Comparison of ENCODE assay signal across 25 cellular contexts in the genomic region with DNA sequence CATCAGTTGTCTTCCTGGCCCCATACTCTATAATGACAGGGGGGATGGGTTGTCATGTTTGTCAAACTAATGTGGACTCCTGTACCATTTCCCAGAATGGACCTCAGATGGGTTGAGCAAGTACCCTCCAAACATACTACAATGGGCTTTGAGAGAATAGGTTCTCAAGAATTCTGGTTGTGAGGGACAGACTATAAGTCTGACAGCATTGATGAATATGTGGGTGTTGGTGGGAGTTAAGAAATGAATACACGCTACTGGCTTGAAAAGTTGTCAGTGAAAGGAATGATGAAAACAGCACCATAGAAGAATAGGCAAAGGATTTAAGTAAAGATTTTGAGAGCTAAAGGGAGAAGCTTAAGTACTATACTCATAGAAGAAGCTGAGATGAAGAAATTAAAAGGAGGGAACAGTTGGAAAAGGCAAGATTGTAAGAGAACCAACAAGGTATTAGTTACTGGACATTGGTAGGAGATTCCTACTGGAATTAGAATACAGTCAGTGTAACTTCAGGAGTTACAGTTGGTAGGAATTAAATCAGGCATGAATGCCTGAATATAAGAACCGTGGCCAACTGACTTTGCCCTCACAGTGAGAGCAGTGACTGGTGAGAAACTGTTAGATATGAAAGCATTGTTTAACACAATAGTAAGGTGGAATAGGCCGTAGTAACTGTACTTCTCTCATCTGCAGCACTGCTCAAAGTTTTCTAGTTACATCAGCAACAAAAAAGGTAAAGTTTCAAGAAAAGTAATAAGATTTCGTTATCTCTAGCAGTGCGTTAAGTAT.
A peak's percentile ranks its signal among the peaks of the same experiment; 100 is the strongest.
DNase-seq lines count a peak whose midpoint lies in the region; ATAC-seq, FAIRE-seq and TF ChIP-seq lines count a peak whose summit lies in the region.
"Had no signal": no experiment of that assay in that cellular context is flagged by ENCODE, and none has a peak within 500 bp of the region (broad histone marks: within the 10 kb centered on the region; RNA-seq: fewer than 3 reads in every experiment).

No MANE protein-coding gene starts in this region.

- FAIRE-seq in HepG2 (lab: Jason Lieb, UNC), result no peak
- FAIRE-seq: HTR-8/SVneo, kidney had no signal

- H3K27me3 ChIP-seq in HepG2 (ENCODE audit: control insufficient read depth in 1 of 2, insufficient read depth in 2 of 2, low read length in 2 of 2), result no peaks in the 10 kb centered on the region
- no peaks in the 10 kb centered on the region for H3K27me3 ChIP-seq in right lobe of liver
- H3K27me3 ChIP-seq: ascending aorta, testis had no signal

- no peak overlapping the region for H3K4me3 Mint-ChIP-seq in activated T-helper 2 cell treated with anti-CD3 and anti-CD28 coated beads, Interferon-gamma antibody, Interleukin-2, Interleukin-4, amounts not matched to agents 10 μg/mL and 5 μg/mL and 100 μg/mL, durations not matched to agents 14 hours and 24 hours and 36 hours (ENCODE audit: low read depth)
- no peak overlapping the region for H3K4me3 Mint-ChIP-seq in memory B cell
- H3K4me3 Mint-ChIP-seq: activated naive CD4-positive, alpha-beta T cell treated with anti-CD3 and anti-CD28 coated beads for 36 hours; neural crest cell had no signal

- TF ChIP-seq POLR2A in HepG2 (IDR thresholded peaks at IDR 0.05; ENCODE audit: insufficient read depth in 1 of 2, low read depth in 2 of 2, low read length in 2 of 2), result no peak
- no peak for TF ChIP-seq POLR2A in right lobe of liver (IDR thresholded peaks at IDR 0.05)

- H3K79me2 ChIP-seq in HepG2 (ENCODE audit: insufficient read depth, low read length), result peaks cover 25% of the 10 kb centered on the region

- H3K4me3 ChIP-seq in HepG2 (replicated peaks in 1 of 3; ENCODE audit: insufficient read depth in 1 of 3, low read depth in 2 of 3, low read length in 3 of 3) (no peak overlapping the region), right lobe of liver (no peak overlapping the region)
- H3K4me3 ChIP-seq: ascending aorta, prostate gland, testis had no signal

- peaks cover 38% of the 10 kb centered on the region for H3K4me1 Mint-ChIP-seq in activated T-helper 2 cell treated with anti-CD3 and anti-CD28 coated beads, Interferon-gamma antibody, Interleukin-2, Interleukin-4, amounts not matched to agents 10 μg/mL and 5 μg/mL and 100 μg/mL, durations not matched to agents 14 hours and 24 hours and 36 hours (ENCODE audit: low read depth)
- H3K4me1 Mint-ChIP-seq in memory B cell, result peaks cover 26% of the 10 kb centered on the region

- H3K4me1 ChIP-seq in HepG2 (ENCODE audit: insufficient read depth, low read length) (peaks cover 23% of the 10 kb centered on the region), right lobe of liver (peaks cover 0 to 4% (median 0%) of the 10 kb centered on the region in 4 donors)
- H3K4me1 ChIP-seq: ascending aorta, prostate gland, testis had no signal

- 96% methylated on average over 5 of the region's 5 CpGs for WGBS in HepG2 (ENCODE audit: low lambda C conversion rate)
- WGBS in right lobe of liver (ENCODE audit: insufficient coverage, low coverage, low lambda C conversion rate, missing lambda C conversion rate), result 83% methylated on average over 5 of the region's 5 CpGs

- intact Hi-C loops in HepG2 (cut with micrococcal nuclease; ENCODE audit: unreplicated experiment) (no loop called here), right lobe of liver (cut with DNase I) (no loop called here)
- intact Hi-C loops in activated T-helper 2 cell treated with anti-CD3 and anti-CD28 coated beads, Interferon-gamma antibody, Interleukin-2, Interleukin-4, amounts not matched to agents 10 μg/mL and 5 μg/mL and 100 μg/mL, durations not matched to agents 14 hours and 24 hours and 36 hours (cut with micrococcal nuclease), result no loop called here

- no peak for TF ChIP-seq EP300 in HepG2 (IDR thresholded peaks at IDR 0.05; ENCODE audit: low read depth in 2 of 2, low read length in 2 of 2)
- TF ChIP-seq EP300 in HepG2 (CRISPR knock-in tag; IDR thresholded peaks at IDR 0.05; ENCODE audit: borderline replicate concordance), result no peak

- POLR2A ChIA-PET in HepG2 (lab: Yijun Ruan, JAX), result no interaction called here

- no peaks in the 10 kb centered on the region for H3K27me3 Mint-ChIP-seq in activated T-helper 2 cell treated with anti-CD3 and anti-CD28 coated beads, Interferon-gamma antibody, Interleukin-2, Interleukin-4, amounts not matched to agents 10 μg/mL and 5 μg/mL and 100 μg/mL, durations not matched to agents 14 hours and 24 hours and 36 hours (ENCODE audit: low read depth)
- H3K27me3 Mint-ChIP-seq in memory B cell, result no peaks in the 10 kb centered on the region

- peaks cover 5 to 22% of the 10 kb centered on the region in 2 experiments; a peak in 4 of 5 replicates for H3K36me3 ChIP-seq in HepG2 (replicated peaks in 1 of 2; ENCODE audit: control insufficient read depth in 1 of 2, insufficient read depth in 2 of 2, low read length in 2 of 2)
- H3K36me3 ChIP-seq in right lobe of liver, result no peaks in the 10 kb centered on the region
- H3K36me3 ChIP-seq: prostate gland had no signal

- H3K27ac Mint-ChIP-seq in activated T-helper 2 cell treated with anti-CD3 and anti-CD28 coated beads, Interferon-gamma antibody, Interleukin-2, Interleukin-4, amounts not matched to agents 10 μg/mL and 5 μg/mL and 100 μg/mL, durations not matched to agents 14 hours and 24 hours and 36 hours, result peak overlapping the region; percentile 59
- peak overlapping the region; percentile 2 for H3K27ac Mint-ChIP-seq in memory B cell
- H3K27ac Mint-ChIP-seq: activated naive CD4-positive, alpha-beta T cell treated with anti-CD3 and anti-CD28 coated beads for 36 hours had no signal

- peaks cover 10% of the 10 kb centered on the region for H4K20me1 ChIP-seq in HepG2 (ENCODE audit: insufficient read depth, low read length)

- peaks cover 26% of the 10 kb centered on the region for H3K36me3 Mint-ChIP-seq in activated T-helper 2 cell treated with anti-CD3 and anti-CD28 coated beads, Interferon-gamma antibody, Interleukin-2, Interleukin-4, amounts not matched to agents 10 μg/mL and 5 μg/mL and 100 μg/mL, durations not matched to agents 14 hours and 24 hours and 36 hours (ENCODE audit: low read depth)
- H3K36me3 Mint-ChIP-seq in memory B cell, result peaks cover 13% of the 10 kb centered on the region

- CTCF ChIA-PET in HepG2 (lab: Yijun Ruan, JAX; ENCODE audit: low intra/inter-chr PET ratio, low total read pairs), result no interaction called here

- no peak overlapping the region for H3K9ac ChIP-seq in HepG2 (ENCODE audit: insufficient read depth, low read depth, low read length)

- no peaks in the 10 kb centered on the region for H3K9me3 ChIP-seq in HepG2 (ENCODE audit: low read length)
- no peaks in the 10 kb centered on the region for H3K9me3 ChIP-seq in right lobe of liver
- H3K9me3 ChIP-seq: ascending aorta, prostate gland, testis had no signal

- no TSS peak for BruUV-seq in HepG2 (replicated peaks; lab: Mats Ljungman, UMichigan)

- H2AFZ ChIP-seq in HepG2 (ENCODE audit: low read length), result no peak overlapping the region

- peak; percentile 13 for DNase-seq in HepG2 (ENCODE audit: low spot score)
- no peak for DNase-seq in right lobe of liver
- DNase-seq in activated T-helper 2 cell treated with anti-CD3 and anti-CD28 coated beads, Interferon-gamma antibody, Interleukin-2, Interleukin-4, amounts not matched to agents 10 μg/mL and 5 μg/mL and 100 μg/mL, durations not matched to agents 14 hours and 24 hours and 36 hours (ENCODE audit: low spot score), result no peak
- no peak for DNase-seq in memory B cell (ENCODE audit: low spot score in 2 of 2)
- no peak for DNase-seq in caudate nucleus (lab: John Stamatoyannopoulos, UW)
- DNase-seq in stimulated activated CD4-positive, alpha-beta T cell treated with anti-CD3 and anti-CD28 coated beads, Interleukin-15, amount 100 ng/mL, for 24 hours, result no peak
- DNase-seq in NCI-H2107 (lab: John Stamatoyannopoulos, UW), result no peak
- DNase-seq: activated CD4-positive, alpha-beta T cell treated with anti-CD3 and anti-CD28 coated beads for 48 hours; activated CD8-positive, alpha-beta memory T cell treated with anti-CD3 and anti-CD28 coated beads, Interleukin-2, amount 50 U/mL, for 48 hours; activated naive CD4-positive, alpha-beta T cell treated with anti-CD3 and anti-CD28 coated beads for 36 hours; DMS79 treated with DMSO at 0.1 percent for 48 hours; GOT3; Kasumi-1; kidney; mesendoderm; NCI-H1092 treated with DMSO at 0.1 percent for 48 hours; NCI-H510A treated with DMSO at 0.1 percent for 48 hours; stimulated activated CD8-positive, alpha-beta memory T cell treated with anti-CD3 and anti-CD28 coated beads, Interleukin-4, amount 100 ng/mL, for 48 hours; testis had no signal

- no peak overlapping the region for H3K27ac ChIP-seq in HepG2 (ENCODE audit: extremely low read length, insufficient read depth, low read length)
- no peak overlapping the region for H3K27ac ChIP-seq in right lobe of liver
- no peak overlapping the region for H3K27ac ChIP-seq in caudate nucleus (ENCODE audit: low read depth, low read length)
- H3K27ac ChIP-seq: ascending aorta, prostate gland, RWPE1, testis had no signal

- no peak for TF ChIP-seq CTCF in HepG2 (CRISPR knock-in tag; IDR thresholded peaks at IDR 0.05)
- no peak for TF ChIP-seq CTCF in right lobe of liver (IDR thresholded peaks at IDR 0.05)

- no peak overlapping the region for H3K4me2 ChIP-seq in HepG2 (ENCODE audit: low read depth, low read length)

- ATAC-seq in HepG2, result no peak
- no peak for ATAC-seq in right lobe of liver
- no peak for ATAC-seq in memory B cell (ENCODE audit: low read depth)
- ATAC-seq in GM18520 (IDR thresholded peaks at IDR 0.05; ENCODE audit: unreplicated experiment), result no peak

- no peak for TF ChIP-seq RAD21 in HepG2 (CRISPR knock-in tag; IDR thresholded peaks at IDR 0.05)

- H3K9me3 Mint-ChIP-seq in activated T-helper 2 cell treated with anti-CD3 and anti-CD28 coated beads, Interferon-gamma antibody, Interleukin-2, Interleukin-4, amounts not matched to agents 10 μg/mL and 5 μg/mL and 100 μg/mL, durations not matched to agents 14 hours and 24 hours and 36 hours, result no peaks in the 10 kb centered on the region
- H3K9me3 Mint-ChIP-seq in memory B cell, result no peaks in the 10 kb centered on the region
- H3K9me3 Mint-ChIP-seq: activated naive CD4-positive, alpha-beta T cell treated with anti-CD3 and anti-CD28 coated beads for 36 hours; neural crest cell had no signal

- in situ Hi-C loops in HepG2 (cut with HindIII; ENCODE audit: extremely low pct_ligation_motif_present, low pct_unique_long_range_greater_than_20kb), result no loop called here

TF ChIP-seq in HepG2, 621 proteins besides CTCF, POLR2A, EP300 and RAD21:
- TF ChIP-seq U2AF1 (optimal IDR thresholded peaks at IDR 0.05; ENCODE audit: low read depth, low read length), result no peak
- TF ChIP-seq ZNF329 (CRISPR knock-in tag; IDR thresholded peaks at IDR 0.05; ENCODE audit: low read depth), result no peak
